In the genomic region with DNA sequence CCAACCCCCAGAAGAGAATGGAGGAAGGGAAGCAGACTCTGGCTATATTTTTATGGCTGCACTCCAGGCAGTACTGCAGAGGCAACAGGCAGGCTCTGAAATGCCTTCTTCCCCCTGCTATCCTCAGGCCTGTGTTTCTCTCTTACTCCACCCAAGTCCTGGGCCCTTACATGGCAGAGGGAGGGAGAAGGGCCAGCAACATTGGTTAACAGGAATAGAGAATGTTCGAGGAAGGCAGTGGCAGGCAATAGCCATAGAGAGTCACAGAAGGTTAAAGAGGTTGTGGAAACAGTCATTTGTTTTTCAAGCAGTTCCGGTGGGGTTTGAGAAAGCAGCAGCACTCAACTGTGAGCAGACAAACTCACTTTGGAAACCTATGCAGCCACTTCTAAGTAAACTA, we compare ENCODE assay signal across 1 cellular context.
TF ChIP-seq lines count a peak whose summit lies in the region.

No MANE protein-coding gene starts in this region.

TF ChIP-seq in GM12878, 131 proteins besides CTCF, POLR2A, EP300 and RAD21:
- TF ChIP-seq ZNF207 (IDR thresholded peaks at IDR 0.05; ENCODE audit: borderline replicate concordance) (no peak), EED (IDR thresholded peaks at IDR 0.05; ENCODE audit: low read depth) (peak; percentile 37; the same call in 1 of the 2 replicates)
- TF ChIP-seq, protein P1, sequence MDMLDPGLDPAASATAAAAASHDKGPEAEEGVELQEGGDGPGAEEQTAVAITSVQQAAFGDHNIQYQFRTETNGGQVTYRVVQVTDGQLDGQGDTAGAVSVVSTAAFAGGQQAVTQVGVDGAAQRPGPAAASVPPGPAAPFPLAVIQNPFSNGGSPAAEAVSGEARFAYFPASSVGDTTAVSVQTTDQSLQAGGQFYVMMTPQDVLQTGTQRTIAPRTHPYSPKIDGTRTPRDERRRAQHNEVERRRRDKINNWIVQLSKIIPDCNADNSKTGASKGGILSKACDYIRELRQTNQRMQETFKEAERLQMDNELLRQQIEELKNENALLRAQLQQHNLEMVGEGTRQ (IDR thresholded peaks at IDR 0.05; ENCODE audit: borderline replicate concordance, low read depth, low read length) = no peak
